In the genomic region with DNA sequence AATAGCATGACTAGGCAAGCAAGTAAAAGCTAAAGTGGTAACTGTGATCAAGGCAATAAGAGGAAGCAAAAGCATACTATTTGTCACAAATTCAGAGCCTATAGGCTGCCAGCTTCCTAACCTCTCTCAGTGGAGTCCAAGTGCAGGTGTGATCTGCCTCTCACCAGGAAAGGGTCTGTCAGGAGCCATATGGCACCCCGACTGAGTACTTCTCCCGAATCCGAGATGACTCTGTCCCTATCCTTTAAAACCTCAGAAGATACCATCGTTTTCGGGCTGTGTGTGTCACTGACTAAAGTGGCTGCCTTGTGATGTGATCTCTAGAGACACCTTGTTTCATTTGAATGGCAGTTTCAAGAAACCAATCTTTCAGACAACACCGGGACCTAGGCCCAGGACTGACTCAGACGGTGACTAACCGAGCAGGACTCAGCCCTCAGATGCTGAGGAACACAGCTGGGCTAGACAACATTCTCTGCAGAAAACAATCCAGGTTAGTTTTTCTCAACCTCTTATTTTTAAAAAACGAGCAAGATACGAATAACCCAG, we compare ENCODE assay signal across 8 cellular contexts.
DNase-seq lines count a peak whose midpoint lies in the region; ATAC-seq, FAIRE-seq and TF ChIP-seq lines count a peak whose summit lies in the region.

No MANE protein-coding gene starts in this region.

- H3K27me3 Mint-ChIP-seq in IgD-negative memory B cell: no peaks in the 10 kb centered on the region

- H3K9me3 ChIP-seq in kidney (ENCODE audit: control insufficient read depth in 1 of 2, low read length in 2 of 2): no peaks in the 10 kb centered on the region
- no peaks in the 10 kb centered on the region for H3K9me3 ChIP-seq in upper lobe of left lung

- no peaks in the 10 kb centered on the region for H3K9me3 Mint-ChIP-seq in IgD-negative memory B cell

- no peak for FAIRE-seq in kidney (lab: Jason Lieb, UNC)

- TF ChIP-seq CTCF in kidney (IDR thresholded peaks at IDR 0.05; ENCODE audit: borderline replicate concordance, extremely low read depth, insufficient read depth) (no peak), upper lobe of left lung (IDR thresholded peaks at IDR 0.05) (no peak)

- 75 to 83% methylated on average over 10 of the region's 10 CpGs for WGBS in upper lobe of left lung, 2 donors

- H3K4me3 ChIP-seq in kidney (ENCODE audit: low read length in 2 of 2) (no peak overlapping the region), upper lobe of left lung (no peak overlapping the region)

- intact Hi-C loops in kidney (cut with DNase I): loop anchor here (5.0 kb wide), 1 partner anchor 183 kb away; the partner anchor contains the start of gene HIC1

- DNase-seq in ELR (ENCODE audit: low read depth) (peak; percentile 91), kidney (no peak), upper lobe of left lung (no peak), SW480 (ENCODE audit: low spot score) (no peak)
- DNase-seq in activated naive CD4-positive, alpha-beta T cell treated with anti-CD3 and anti-CD28 coated beads, Interleukin-2, amount 50 U/mL, for 16 hours: peak; percentile 42

- ATAC-seq in GM21367 (IDR thresholded peaks at IDR 0.05; ENCODE audit: unreplicated experiment) (peak; percentile 54), upper lobe of left lung (ENCODE audit: low FRiP score in 2 of 2) (peak in 1 of 2 donors; percentile 58), GM21526 (IDR thresholded peaks at IDR 0.05; ENCODE audit: low FRiP score, unreplicated experiment) (no peak)

- H3K4me3 Mint-ChIP-seq in IgD-negative memory B cell: peak overlapping the region; percentile 16 to 89 (median 74)

- peak overlapping the region; percentile 9 to 20 for H3K27ac ChIP-seq in kidney (ENCODE audit: low read depth in 2 of 2, low read length in 2 of 2)
- H3K27ac ChIP-seq in upper lobe of left lung: peak overlapping the region; percentile 28 to 62 (median 52)

- no peak overlapping the region for H3K9ac ChIP-seq in kidney (ENCODE audit: low read length in 2 of 2)

- H3K36me3 ChIP-seq in kidney (ENCODE audit: control insufficient read depth in 1 of 2, insufficient read depth in 2 of 2, low read length in 2 of 2) (peaks cover 0 to 17% of the 10 kb centered on the region in 2 donors), upper lobe of left lung (peaks cover 0 to 22% (median 10%) of the 10 kb centered on the region in 4 donors)

- H3K4me1 ChIP-seq in kidney (ENCODE audit: control insufficient read depth in 1 of 2, insufficient read depth in 1 of 2, low read depth in 1 of 2, low read length in 2 of 2) (peaks cover 0 to 8% of the 10 kb centered on the region in 2 donors), upper lobe of left lung (peaks cover 22 to 38% (median 29%) of the 10 kb centered on the region in 4 donors)

- H3K27me3 ChIP-seq in upper lobe of left lung: no peaks in the 10 kb centered on the region

- TF ChIP-seq POLR2A in upper lobe of left lung (IDR thresholded peaks at IDR 0.05): no peak

- TF ChIP-seq EP300 in upper lobe of left lung (IDR thresholded peaks at IDR 0.05): no peak

- H3K4me1 Mint-ChIP-seq in IgD-negative memory B cell: peaks cover 25 to 28% (median 26%) of the 10 kb centered on the region in 3 donors

- peak overlapping the region; percentile 80 to 92 (median 83) for H3K27ac Mint-ChIP-seq in IgD-negative memory B cell

- peaks cover 3% of the 10 kb centered on the region for H3K36me3 Mint-ChIP-seq in IgD-negative memory B cell

Comparison
In these comparisons a context has a peak if more than half of its experiments do, and no peak if none do; other contexts are left out.
1. DNase-seq: peak in ELR (single experiment) and activated naive CD4-positive, alpha-beta T cell treated with anti-CD3 and anti-CD28 coated beads, Interleukin-2, amount 50 U/mL, for 16 hours (single experiment); none in kidney (single experiment), upper lobe of left lung (0 of 2) and SW480 (single experiment).